In the genomic region with DNA sequence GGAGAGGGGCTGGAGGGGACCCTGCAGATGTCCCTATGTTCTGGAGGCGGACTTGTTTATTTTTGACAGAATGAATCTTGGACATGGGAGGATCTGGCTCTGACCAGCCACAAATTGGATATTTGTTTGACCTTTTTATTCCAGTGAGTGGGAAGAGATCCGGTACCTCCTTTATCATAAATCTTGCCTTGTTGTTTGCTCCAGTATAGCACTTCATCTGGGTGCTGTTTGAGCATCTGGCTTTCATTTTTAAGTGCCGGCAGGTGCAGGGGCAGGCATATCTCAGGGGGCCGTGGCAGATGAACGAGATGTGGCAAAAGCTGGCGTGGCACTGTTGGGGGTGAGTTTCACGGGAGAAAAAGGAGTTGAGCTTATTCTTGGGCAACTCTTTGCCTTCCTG, we compare ENCODE assay signal across 1 cellular context.
TF ChIP-seq lines count a peak whose summit lies in the region.

No MANE protein-coding gene starts in this region.

TF ChIP-seq in HEK293, 187 proteins besides CTCF, POLR2A, EP300 and RAD21 (continued from another document):
- TF ChIP-seq, protein P1, sequence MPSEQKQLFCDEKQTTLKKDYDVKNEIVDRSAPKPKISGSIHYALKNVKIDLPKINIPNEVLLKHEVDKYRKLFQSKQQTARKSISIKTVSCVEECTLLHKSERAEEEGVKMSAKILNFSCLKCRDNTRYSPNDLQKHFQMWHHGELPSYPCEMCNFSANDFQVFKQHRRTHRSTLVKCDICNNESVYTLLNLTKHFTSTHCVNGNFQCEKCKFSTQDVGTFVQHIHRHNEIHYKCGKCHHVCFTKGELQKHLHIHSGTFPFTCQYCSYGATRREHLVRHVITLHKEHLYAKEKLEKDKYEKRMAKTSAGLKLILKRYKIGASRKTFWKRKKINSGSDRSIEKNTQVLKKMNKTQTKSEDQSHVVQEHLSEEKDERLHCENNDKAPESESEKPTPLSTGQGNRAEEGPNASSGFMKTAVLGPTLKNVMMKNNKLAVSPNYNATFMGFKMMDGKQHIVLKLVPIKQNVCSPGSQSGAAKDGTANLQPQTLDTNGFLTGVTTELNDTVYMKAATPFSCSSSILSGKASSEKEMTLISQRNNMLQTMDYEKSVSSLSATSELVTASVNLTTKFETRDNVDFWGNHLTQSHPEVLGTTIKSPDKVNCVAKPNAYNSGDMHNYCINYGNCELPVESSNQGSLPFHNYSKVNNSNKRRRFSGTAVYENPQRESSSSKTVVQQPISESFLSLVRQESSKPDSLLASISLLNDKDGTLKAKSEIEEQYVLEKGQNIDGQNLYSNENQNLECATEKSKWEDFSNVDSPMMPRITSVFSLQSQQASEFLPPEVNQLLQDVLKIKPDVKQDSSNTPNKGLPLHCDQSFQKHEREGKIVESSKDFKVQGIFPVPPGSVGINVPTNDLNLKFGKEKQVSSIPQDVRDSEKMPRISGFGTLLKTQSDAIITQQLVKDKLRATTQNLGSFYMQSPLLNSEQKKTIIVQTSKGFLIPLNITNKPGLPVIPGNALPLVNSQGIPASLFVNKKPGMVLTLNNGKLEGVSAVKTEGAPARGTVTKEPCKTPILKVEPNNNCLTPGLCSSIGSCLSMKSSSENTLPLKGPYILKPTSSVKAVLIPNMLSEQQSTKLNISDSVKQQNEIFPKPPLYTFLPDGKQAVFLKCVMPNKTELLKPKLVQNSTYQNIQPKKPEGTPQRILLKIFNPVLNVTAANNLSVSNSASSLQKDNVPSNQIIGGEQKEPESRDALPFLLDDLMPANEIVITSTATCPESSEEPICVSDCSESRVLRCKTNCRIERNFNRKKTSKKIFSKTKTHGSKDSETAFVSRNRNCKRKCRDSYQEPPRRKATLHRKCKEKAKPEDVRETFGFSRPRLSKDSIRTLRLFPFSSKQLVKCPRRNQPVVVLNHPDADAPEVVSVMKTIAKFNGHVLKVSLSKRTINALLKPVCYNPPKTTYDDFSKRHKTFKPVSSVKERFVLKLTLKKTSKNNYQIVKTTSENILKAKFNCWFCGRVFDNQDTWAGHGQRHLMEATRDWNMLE (tag by site-specific recombination; conservative IDR thresholded peaks at IDR 0.05; ENCODE audit: low read depth): no peak
- no peak for TF ChIP-seq SALL2 (tag by site-specific recombination; IDR thresholded peaks at IDR 0.05; ENCODE audit: borderline replicate concordance)
- TF ChIP-seq SCRT1 (tag by site-specific recombination; IDR thresholded peaks at IDR 0.05; ENCODE audit: borderline replicate concordance): no peak
- no peak for TF ChIP-seq ZNF48 (tag by site-specific recombination; IDR thresholded peaks at IDR 0.05)
- TF ChIP-seq ZNF416 (tag by site-specific recombination; IDR thresholded peaks at IDR 0.05): no peak
- TF ChIP-seq REPIN1 (tag by site-specific recombination; IDR thresholded peaks at IDR 0.05; ENCODE audit: low read depth): no peak
- no peak for TF ChIP-seq ZNF544 (tag by site-specific recombination; IDR thresholded peaks at IDR 0.05)
- TF ChIP-seq, protein P2, sequence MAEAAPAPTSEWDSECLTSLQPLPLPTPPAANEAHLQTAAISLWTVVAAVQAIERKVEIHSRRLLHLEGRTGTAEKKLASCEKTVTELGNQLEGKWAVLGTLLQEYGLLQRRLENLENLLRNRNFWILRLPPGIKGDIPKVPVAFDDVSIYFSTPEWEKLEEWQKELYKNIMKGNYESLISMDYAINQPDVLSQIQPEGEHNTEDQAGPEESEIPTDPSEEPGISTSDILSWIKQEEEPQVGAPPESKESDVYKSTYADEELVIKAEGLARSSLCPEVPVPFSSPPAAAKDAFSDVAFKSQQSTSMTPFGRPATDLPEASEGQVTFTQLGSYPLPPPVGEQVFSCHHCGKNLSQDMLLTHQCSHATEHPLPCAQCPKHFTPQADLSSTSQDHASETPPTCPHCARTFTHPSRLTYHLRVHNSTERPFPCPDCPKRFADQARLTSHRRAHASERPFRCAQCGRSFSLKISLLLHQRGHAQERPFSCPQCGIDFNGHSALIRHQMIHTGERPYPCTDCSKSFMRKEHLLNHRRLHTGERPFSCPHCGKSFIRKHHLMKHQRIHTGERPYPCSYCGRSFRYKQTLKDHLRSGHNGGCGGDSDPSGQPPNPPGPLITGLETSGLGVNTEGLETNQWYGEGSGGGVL (tag by site-specific recombination; IDR thresholded peaks at IDR 0.05): no peak
- TF ChIP-seq ZNF843 (tag by site-specific recombination; IDR thresholded peaks at IDR 0.05): no peak
- no peak for TF ChIP-seq ZNF133 (tag by site-specific recombination; IDR thresholded peaks at IDR 0.05)
- TF ChIP-seq ZNF23 (tag by site-specific recombination; IDR thresholded peaks at IDR 0.05; ENCODE audit: borderline replicate concordance): no peak
- TF ChIP-seq GLIS1 (tag by site-specific recombination; IDR thresholded peaks at IDR 0.05): no peak
- no peak for TF ChIP-seq ZNF2 (tag by site-specific recombination; IDR thresholded peaks at IDR 0.05)
TF ChIP-seq in HEK293: peak in this region for 0.
